1 cellular context compared by ENCODE assay signal in the genomic region with DNA sequence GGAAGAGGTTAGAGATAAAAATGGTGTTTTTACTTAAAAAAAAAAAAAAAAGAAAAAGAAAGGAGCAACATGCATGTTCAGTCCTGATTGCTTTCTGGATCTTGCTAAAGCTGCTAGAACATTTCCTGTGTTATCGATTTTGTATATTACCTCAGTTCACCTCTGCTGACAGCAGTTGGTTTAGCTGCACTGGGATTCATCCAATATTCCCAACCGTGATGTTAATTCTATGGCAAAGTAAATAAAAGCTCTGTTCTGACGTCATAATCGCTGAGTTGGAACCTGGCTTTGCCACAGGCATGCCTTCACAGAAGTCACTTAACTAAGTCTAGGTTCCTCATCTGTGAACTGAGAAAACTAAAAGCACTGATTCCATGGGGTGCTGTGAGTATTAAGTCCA.
TF ChIP-seq lines count a peak whose summit lies in the region.

No MANE protein-coding gene starts in this region.

TF ChIP-seq in HEK293, 187 proteins besides CTCF, POLR2A, EP300 and RAD21 (continued from another document):
- peak; percentile 87 for TF ChIP-seq PRDM10 (tag by site-specific recombination; IDR thresholded peaks at IDR 0.05)
- peak; percentile 82 for TF ChIP-seq ATF2 (tag by site-specific recombination; IDR thresholded peaks at IDR 0.05; ENCODE audit: low read depth)
- peak; percentile 27; the same call in 1 of the 2 replicates for TF ChIP-seq ZNF600 (tag by site-specific recombination; IDR thresholded peaks at IDR 0.05)
- peak; percentile 88 for TF ChIP-seq ZNF629 (tag by site-specific recombination; IDR thresholded peaks at IDR 0.05)
- TF ChIP-seq, protein P1, sequence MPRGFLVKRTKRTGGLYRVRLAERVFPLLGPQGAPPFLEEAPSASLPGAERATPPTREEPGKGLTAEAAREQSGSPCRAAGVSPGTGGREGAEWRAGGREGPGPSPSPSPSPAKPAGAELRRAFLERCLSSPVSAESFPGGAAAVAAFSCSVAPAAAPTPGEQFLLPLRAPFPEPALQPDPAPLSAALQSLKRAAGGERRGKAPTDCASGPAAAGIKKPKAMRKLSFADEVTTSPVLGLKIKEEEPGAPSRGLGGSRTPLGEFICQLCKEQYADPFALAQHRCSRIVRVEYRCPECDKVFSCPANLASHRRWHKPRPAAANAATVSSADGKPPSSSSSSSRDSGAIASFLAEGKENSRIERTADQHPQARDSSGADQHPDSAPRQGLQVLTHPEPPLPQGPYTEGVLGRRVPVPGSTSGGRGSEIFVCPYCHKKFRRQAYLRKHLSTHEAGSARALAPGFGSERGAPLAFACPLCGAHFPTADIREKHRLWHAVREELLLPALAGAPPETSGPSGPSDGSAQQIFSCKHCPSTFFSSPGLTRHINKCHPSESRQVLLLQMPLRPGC (tag by site-specific recombination; IDR thresholded peaks at IDR 0.05) = 0 out of 2 replicates have a peak, but pooled peaks have one; percentile 45
- TF ChIP-seq ZBTB21 (tag by site-specific recombination; IDR thresholded peaks at IDR 0.05) = peak; percentile 67; the same call in 1 of the 2 replicates
- no peak for TF ChIP-seq SALL2 (tag by site-specific recombination; IDR thresholded peaks at IDR 0.05; ENCODE audit: borderline replicate concordance)
- TF ChIP-seq ZNF214 (tag by site-specific recombination; IDR thresholded peaks at IDR 0.05; ENCODE audit: borderline replicate concordance) = no peak
